ENCODE assay signal across 20 cellular contexts in genomic region chr13:74194856-74195255, GRCh38.
"Had no signal": no experiment of that assay in that cellular context is flagged by ENCODE, and none has a peak within 500 bp of the region (broad histone marks: within the 10 kb centered on the region; RNA-seq: fewer than 3 reads in every experiment).

No MANE protein-coding gene starts in this region.

- H3K4me3 ChIP-seq: esophagus muscularis mucosa, gastrocnemius medialis, heart right ventricle, ovary, stomach, thoracic aorta had no signal

- H3K9me3 ChIP-seq: esophagus muscularis mucosa, gastrocnemius medialis, heart right ventricle, ovary, stomach, thoracic aorta had no signal

- FAIRE-seq: islet of Langerhans, small intestine, urothelium cell line had no signal

- H3K27ac ChIP-seq: epithelial cell of prostate, esophagus muscularis mucosa, gastrocnemius medialis, heart right ventricle, ovary, stomach, thoracic aorta had no signal

- ATAC-seq: effector memory CD8-positive, alpha-beta T cell; gastrocnemius medialis; heart right ventricle; left lobe of liver; natural killer cell; right cardiac atrium had no signal

- H3K4me3 Mint-ChIP-seq: dendritic cell treated with granulocyte-macrophage colony-stimulating factor and Interleukin-4, amounts not matched to agents 40 ng/mL and 50 ng/mL, for 4 days; effector memory CD8-positive, alpha-beta T cell; natural killer cell; neural crest cell had no signal

- H3K27me3 Mint-ChIP-seq: dendritic cell treated with granulocyte-macrophage colony-stimulating factor and Interleukin-4, amounts not matched to agents 40 ng/mL and 50 ng/mL, for 4 days; effector memory CD8-positive, alpha-beta T cell had no signal

- H3K36me3 ChIP-seq: esophagus muscularis mucosa, gastrocnemius medialis, heart right ventricle, ovary, stomach, thoracic aorta had no signal

- DNase-seq: effector memory CD8-positive, alpha-beta T cell; gastrocnemius medialis; heart right ventricle; hypothalamus; mammary epithelial cell; natural killer cell; ovary; right cardiac atrium; small intestine; stimulated activated CD4-positive, alpha-beta T cell treated with anti-CD3 and anti-CD28 coated beads, Interleukin-12 subunit alpha, Interleukin-12 subunit beta, amount 100 ng/mL, for 4 hours; stomach; trophoblast cell had no signal

- H3K27me3 ChIP-seq: esophagus muscularis mucosa, gastrocnemius medialis, heart right ventricle, ovary, stomach had no signal

- H3K4me1 ChIP-seq: esophagus muscularis mucosa, heart right ventricle, stomach had no signal

- H3K9me3 Mint-ChIP-seq: dendritic cell treated with granulocyte-macrophage colony-stimulating factor and Interleukin-4, amounts not matched to agents 40 ng/mL and 50 ng/mL, for 4 days; effector memory CD8-positive, alpha-beta T cell; natural killer cell; neural crest cell had no signal

- H3K36me3 Mint-ChIP-seq: natural killer cell had no signal
